In genomic region chr10:58264780-58265179, GRCh38 we compare ENCODE assay signal across 11 cellular contexts. TPM values are rescaled to one million over a fixed set of nuclear protein-coding genes. Genes with fewer than 3 reads are reported as not detected.
DNase-seq lines count a peak whose midpoint lies in the region; ATAC-seq and TF ChIP-seq lines count a peak whose summit lies in the region.
"Had no signal": no experiment of that assay in that cellular context is flagged by ENCODE, and none has a peak within 500 bp of the region (broad histone marks: within the 10 kb centered on the region; RNA-seq: fewer than 3 reads in every experiment).

No MANE protein-coding gene starts in this region.

- ATAC-seq in CD8-positive, alpha-beta T cell, result no peak
- ATAC-seq in T-helper 17 cell, result no peak
- ATAC-seq: left cardiac atrium had no signal

- no peaks in the 10 kb centered on the region for H3K9me3 ChIP-seq in CD8-positive, alpha-beta T cell (ENCODE audit: low read length)
- H3K9me3 ChIP-seq in T-helper 17 cell (ENCODE audit: control insufficient read depth, low read length, poor library complexity, severe bottlenecking), result no peaks in the 10 kb centered on the region
- no peaks in the 10 kb centered on the region for H3K9me3 ChIP-seq in ovary

- H3K4me3 Mint-ChIP-seq in CD8-positive, alpha-beta T cell, result peak overlapping the region; percentile 10
- peak overlapping the region in 3 of 4 donors; percentile 35 to 66 (median 50) for H3K4me3 Mint-ChIP-seq in IgD-negative memory B cell
- H3K4me3 Mint-ChIP-seq in T-helper 17 cell, result no peak overlapping the region
- no peak overlapping the region for H3K4me3 Mint-ChIP-seq in activated CD4-positive, alpha-beta memory T cell treated with anti-CD3 and anti-CD28 coated beads for 36 hours

- H3K27me3 Mint-ChIP-seq in CD8-positive, alpha-beta T cell (ENCODE audit: low read depth), result no peaks in the 10 kb centered on the region
- H3K27me3 Mint-ChIP-seq in IgD-negative memory B cell, result no peaks in the 10 kb centered on the region
- H3K27me3 Mint-ChIP-seq in T-helper 17 cell, result no peaks in the 10 kb centered on the region
- H3K27me3 Mint-ChIP-seq in activated CD4-positive, alpha-beta memory T cell treated with anti-CD3 and anti-CD28 coated beads for 36 hours, result no peaks in the 10 kb centered on the region

- 85 to 89% (median 87%) methylated on average over 5 of the region's 5 CpGs for WGBS in ovary, 3 donors

- POLR2A ChIA-PET in CD8-positive, alpha-beta T cell (lab: Charles Lee), result no interaction called here
- POLR2A ChIA-PET in activated CD4-positive, alpha-beta memory T cell treated with anti-CD3 and anti-CD28 coated beads for 36 hours (lab: Charles Lee), result no interaction called here

- peaks cover 15% of the 10 kb centered on the region for H3K36me3 Mint-ChIP-seq in CD8-positive, alpha-beta T cell
- H3K36me3 Mint-ChIP-seq in IgD-negative memory B cell (no peaks in the 10 kb centered on the region), T-helper 17 cell (ENCODE audit: low read depth) (peaks cover 3% of the 10 kb centered on the region)
- H3K36me3 Mint-ChIP-seq in activated CD4-positive, alpha-beta memory T cell treated with anti-CD3 and anti-CD28 coated beads for 36 hours, result no peaks in the 10 kb centered on the region

- no peak for TF ChIP-seq POLR2A in ovary (IDR thresholded peaks at IDR 0.05)

- H3K4me3 ChIP-seq in CD8-positive, alpha-beta T cell (ENCODE audit: low read depth, low read length), result no peak overlapping the region
- no peak overlapping the region for H3K4me3 ChIP-seq in ovary

- H3K36me3 ChIP-seq in CD8-positive, alpha-beta T cell (ENCODE audit: insufficient read depth, low read length), result no peaks in the 10 kb centered on the region
- H3K36me3 ChIP-seq in ovary, result no peaks in the 10 kb centered on the region

- no peaks in the 10 kb centered on the region for H3K9me3 Mint-ChIP-seq in CD8-positive, alpha-beta T cell
- H3K9me3 Mint-ChIP-seq in IgD-negative memory B cell, result no peaks in the 10 kb centered on the region
- H3K9me3 Mint-ChIP-seq in activated CD4-positive, alpha-beta memory T cell treated with anti-CD3 and anti-CD28 coated beads for 36 hours, result no peaks in the 10 kb centered on the region
- H3K9me3 Mint-ChIP-seq: H9 had no signal

- TF ChIP-seq CTCF in CD8-positive, alpha-beta T cell (IDR thresholded peaks at IDR 0.05), result no peak
- no peak for TF ChIP-seq CTCF in ovary (IDR thresholded peaks at IDR 0.05)

- peak overlapping the region; percentile 32 for H3K27ac Mint-ChIP-seq in CD8-positive, alpha-beta T cell
- H3K27ac Mint-ChIP-seq in IgD-negative memory B cell, result peak overlapping the region in 2 of 3 donors; percentile 18 to 79
- H3K27ac Mint-ChIP-seq in T-helper 17 cell, result peak overlapping the region; percentile 57
- H3K27ac Mint-ChIP-seq in activated CD4-positive, alpha-beta memory T cell treated with anti-CD3 and anti-CD28 coated beads for 36 hours, result no peak overlapping the region
- H3K27ac Mint-ChIP-seq: H9 had no signal

- TF ChIP-seq EP300 in ovary (IDR thresholded peaks at IDR 0.05), result no peak

- H3K4me1 Mint-ChIP-seq in CD8-positive, alpha-beta T cell (ENCODE audit: low read depth), result peaks cover 69% of the 10 kb centered on the region
- peaks cover 35 to 45% (median 37%) of the 10 kb centered on the region in 3 donors for H3K4me1 Mint-ChIP-seq in IgD-negative memory B cell
- H3K4me1 Mint-ChIP-seq in T-helper 17 cell, result peaks cover 31% of the 10 kb centered on the region
- peaks cover 36% of the 10 kb centered on the region for H3K4me1 Mint-ChIP-seq in activated CD4-positive, alpha-beta memory T cell treated with anti-CD3 and anti-CD28 coated beads for 36 hours (ENCODE audit: low read depth)

- H3K27ac ChIP-seq in CD8-positive, alpha-beta T cell (ENCODE audit: low read depth, low read length), result no peak overlapping the region
- H3K27ac ChIP-seq in ovary, result no peak overlapping the region

- DNase-seq in CD8-positive, alpha-beta T cell, result no peak
- DNase-seq in T-helper 17 cell, result no peak
- peak; percentile 32 for DNase-seq in medulla oblongata (ENCODE audit: extremely low spot score)
- no peak for DNase-seq in ovary
- DNase-seq in effector CD4-positive, alpha-beta T cell, result no peak
- DNase-seq in GDM1 (lab: John Stamatoyannopoulos, UW), result no peak
- no peak for DNase-seq in activated CD4-positive, alpha-beta memory T cell treated with anti-CD3 and anti-CD28 coated beads for 36 hours
- DNase-seq: H9, left cardiac atrium, NCI-H1092 had no signal

- peaks cover 23% of the 10 kb centered on the region for H3K4me1 ChIP-seq in CD8-positive, alpha-beta T cell (ENCODE audit: insufficient read depth, low read length)
- no peaks in the 10 kb centered on the region for H3K4me1 ChIP-seq in ovary (ENCODE audit: insufficient read depth)

- no peaks in the 10 kb centered on the region for H3K27me3 ChIP-seq in CD8-positive, alpha-beta T cell (ENCODE audit: insufficient read depth, low read length)
- H3K27me3 ChIP-seq in ovary, result no peaks in the 10 kb centered on the region

- CTCF ChIA-PET in CD8-positive, alpha-beta T cell (lab: Charles Lee), result no interaction called here
- CTCF ChIA-PET in activated CD4-positive, alpha-beta memory T cell treated with anti-CD3 and anti-CD28 coated beads for 36 hours (lab: Charles Lee), result no interaction called here

- intact Hi-C loops in CD8-positive, alpha-beta T cell (cut with DNase I, micrococcal nuclease), result loop anchor here (2.0 to 10.0 kb wide), 3 partner anchors 24 to 1902 kb away; partner anchors contain the start of gene ZWINT (in 1 of the 2)
- intact Hi-C loops in ovary (cut with DNase I), result no loop called here
- intact Hi-C loops in activated CD4-positive, alpha-beta memory T cell treated with anti-CD3 and anti-CD28 coated beads for 36 hours (cut with micrococcal nuclease), result no loop called here

RNA-seq across cellular contexts. Expression of gene IPMK, which starts 2.9 kb away (rescaled TPM):
- total RNA-seq in CD8-positive, alpha-beta T cell, result 1 to 10 TPM; 1.7 to 2.0 TPM
- polyA plus RNA-seq in IgD-negative memory B cell (2.2 TPM), ovary (1 to 10 TPM; 1.5 to 2.3 TPM)
- total RNA-seq in T-helper 17 cell (1 to 10 TPM; 3.5 to 3.8 TPM), ovary (1 to 10 TPM; 2.7 to 4.3 (median 3.4) TPM)
- total RNA-seq in activated CD4-positive, alpha-beta memory T cell treated with anti-CD3 and anti-CD28 coated beads for 36 hours, result 1 to 10 TPM; 5.6 to 5.7 TPM

RNA-seq across cellular contexts. Expression of gene CISD1, which starts 4.2 kb away (rescaled TPM):
- total RNA-seq in CD8-positive, alpha-beta T cell, result 1 to 10 TPM; 2.8 to 3.2 TPM
- polyA plus RNA-seq in IgD-negative memory B cell (53.0 TPM), ovary (10 to 100 TPM; 10.6 to 35.7 TPM)
- total RNA-seq in T-helper 17 cell (1 to 10 TPM; 6.6 to 7.5 TPM), ovary (10 to 100 TPM; 20.2 to 29.2 (median 25.5) TPM)
- 10 to 100 TPM; 42.3 to 44.0 TPM for total RNA-seq in activated CD4-positive, alpha-beta memory T cell treated with anti-CD3 and anti-CD28 coated beads for 36 hours

Comparison
In these comparisons a context has a peak if more than half of its experiments do, and no peak if none do; other contexts are left out.
1. H3K4me3 Mint-ChIP-seq: peak in CD8-positive, alpha-beta T cell (single experiment) and IgD-negative memory B cell (3 of 4); none in T-helper 17 cell (single experiment) and activated CD4-positive, alpha-beta memory T cell treated with anti-CD3 and anti-CD28 coated beads for 36 hours (single experiment).
2. intact Hi-C loops: an anchor here in CD8-positive, alpha-beta T cell (2.0 to 10.0 kb wide); none called in ovary and activated CD4-positive, alpha-beta memory T cell treated with anti-CD3 and anti-CD28 coated beads for 36 hours.